ENCODE assay signal across 9 cellular contexts in the genomic region with DNA sequence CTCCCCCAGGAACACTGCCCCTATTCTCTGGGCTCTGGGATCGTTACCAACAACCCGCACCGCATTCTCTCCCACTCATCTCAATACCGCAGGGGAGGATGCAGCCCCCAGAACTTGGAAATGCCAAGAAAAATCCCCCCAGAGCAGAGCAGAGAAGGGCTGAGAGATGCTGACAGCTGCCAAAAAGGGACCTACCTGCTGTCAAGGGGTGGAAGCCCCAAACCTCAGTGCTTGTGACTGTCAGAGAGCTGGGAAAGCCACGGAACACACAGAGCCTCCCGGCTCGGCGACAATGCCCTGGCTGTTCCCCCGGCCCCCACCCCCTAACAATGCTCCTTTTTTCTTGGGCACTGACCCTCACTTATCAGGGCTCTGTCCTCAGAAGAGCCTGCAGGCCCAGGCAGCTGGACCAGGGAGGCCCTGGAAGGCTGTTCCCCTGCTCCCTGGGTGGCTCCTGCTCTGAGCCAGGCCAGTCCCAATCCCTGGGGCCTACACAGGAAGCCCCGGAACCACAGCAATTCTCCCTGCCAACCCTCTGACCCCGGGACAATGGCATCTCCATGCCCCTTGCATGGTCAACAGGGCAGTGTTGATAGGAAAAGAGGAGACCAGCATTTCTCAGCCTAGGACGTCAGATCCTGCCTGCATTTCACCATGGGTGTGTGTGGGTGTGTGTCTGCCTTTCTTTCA.
DNase-seq lines count a peak whose midpoint lies in the region; ATAC-seq and TF ChIP-seq lines count a peak whose summit lies in the region.
"Had no signal": no experiment of that assay in that cellular context is flagged by ENCODE, and none has a peak within 500 bp of the region (broad histone marks: within the 10 kb centered on the region; RNA-seq: fewer than 3 reads in every experiment).

No MANE protein-coding gene starts in this region.

- peak overlapping the region; percentile 84 for H3K27ac Mint-ChIP-seq in MCF 10A (ENCODE audit: low read depth, unreplicated experiment)
- peak overlapping the region; percentile 60 for H3K27ac Mint-ChIP-seq in stimulated activated effector memory CD8-positive, alpha-beta T cell treated with anti-CD3 and anti-CD28 coated beads, Interleukin-12 subunit alpha, Interleukin-12 subunit beta, amount 100 ng/mL, for 72 hours

- H3K9ac ChIP-seq in HUES48 (ENCODE audit: low read depth, low read length) = no peak overlapping the region

- no peaks in the 10 kb centered on the region for H3K27me3 Mint-ChIP-seq in MCF 10A (ENCODE audit: insufficient read depth, unreplicated experiment)

- H3K9me3 ChIP-seq in HUES48 (ENCODE audit: control insufficient read depth, insufficient read depth, low read length) = no peaks in the 10 kb centered on the region

- no peaks in the 10 kb centered on the region for H3K27me3 ChIP-seq in HUES48 (ENCODE audit: control insufficient read depth, insufficient read depth, low read length)

- H3K36me3 ChIP-seq in HUES48 (ENCODE audit: control insufficient read depth, insufficient read depth, low read length) = no peaks in the 10 kb centered on the region

- DNase-seq in MCF 10A (ENCODE audit: unreplicated experiment) (peak; percentile 58), hypothalamus (lab: John Stamatoyannopoulos, UW) (peak in 48 of 51 donors; percentile 50 to 99 (median 86)), T-helper 2 cell (no peak), NCI-H1092 (lab: John Stamatoyannopoulos, UW) (no peak), SK-N-DZ (ENCODE audit: low spot score) (no peak), NCI-H1436 treated with DMSO at 0.1 percent for 48 hours (lab: John Stamatoyannopoulos, UW) (no peak)
- DNase-seq in stimulated activated effector memory CD8-positive, alpha-beta T cell treated with anti-CD3 and anti-CD28 coated beads, Interleukin-12 subunit alpha, Interleukin-12 subunit beta, amount 100 ng/mL, for 72 hours (ENCODE audit: low spot score in 2 of 2) = no peak
- DNase-seq: NCI-H187 had no signal

- CTCF ChIA-PET in MCF 10A (lab: Yijun Ruan, JAX) = interaction anchor here (0.6 to 1.0 kb wide), 5 partner anchors 26 to 1547 kb away, joined by 3 read pairs; no protein-coding TSS in a partner anchor

- H3K4me3 ChIP-seq in HUES48 (ENCODE audit: low read depth, low read length) = no peak overlapping the region

- no TSS peak for BruUV-seq in MCF 10A (replicated peaks; lab: Mats Ljungman, UMichigan)

- H3K4me1 ChIP-seq in HUES48 (ENCODE audit: control insufficient read depth, insufficient read depth, low read length) = peaks cover 67% of the 10 kb centered on the region

- no peak for TF ChIP-seq CTCF in MCF 10A (IDR thresholded peaks at IDR 0.05; ENCODE audit: unreplicated experiment)

- peak overlapping the region; percentile 39 for H3K4me3 Mint-ChIP-seq in MCF 10A (ENCODE audit: unreplicated experiment)
- no peak overlapping the region for H3K4me3 Mint-ChIP-seq in stimulated activated effector memory CD8-positive, alpha-beta T cell treated with anti-CD3 and anti-CD28 coated beads, Interleukin-12 subunit alpha, Interleukin-12 subunit beta, amount 100 ng/mL, for 72 hours

- H3K4me1 Mint-ChIP-seq in MCF 10A (ENCODE audit: insufficient read depth, unreplicated experiment) = peaks cover 67% of the 10 kb centered on the region
- H3K4me1 Mint-ChIP-seq in stimulated activated effector memory CD8-positive, alpha-beta T cell treated with anti-CD3 and anti-CD28 coated beads, Interleukin-12 subunit alpha, Interleukin-12 subunit beta, amount 100 ng/mL, for 72 hours = peaks cover 72% of the 10 kb centered on the region

- POLR2A ChIA-PET in MCF 10A (lab: Yijun Ruan, JAX) = interaction anchor here (0.5 kb wide), 1 partner anchor 210 kb away, joined by 3 read pairs; no protein-coding TSS in a partner anchor

- ATAC-seq in stimulated activated effector memory CD8-positive, alpha-beta T cell treated with anti-CD3 and anti-CD28 coated beads, Interleukin-12 subunit alpha, Interleukin-12 subunit beta, amount 100 ng/mL, for 72 hours = no peak

- H3K36me3 Mint-ChIP-seq in MCF 10A (ENCODE audit: insufficient read depth, unreplicated experiment) = peaks cover 9% of the 10 kb centered on the region
- no peaks in the 10 kb centered on the region for H3K36me3 Mint-ChIP-seq in stimulated activated effector memory CD8-positive, alpha-beta T cell treated with anti-CD3 and anti-CD28 coated beads, Interleukin-12 subunit alpha, Interleukin-12 subunit beta, amount 100 ng/mL, for 72 hours

- intact Hi-C loops in MCF 10A (cut with micrococcal nuclease) = no loop called here

- peak overlapping the region; percentile 43 for H3K27ac ChIP-seq in HUES48 (ENCODE audit: low read depth, low read length)

- no peaks in the 10 kb centered on the region for H3K9me3 Mint-ChIP-seq in MCF 10A (ENCODE audit: unreplicated experiment)
- H3K9me3 Mint-ChIP-seq in stimulated activated effector memory CD8-positive, alpha-beta T cell treated with anti-CD3 and anti-CD28 coated beads, Interleukin-12 subunit alpha, Interleukin-12 subunit beta, amount 100 ng/mL, for 72 hours = no peaks in the 10 kb centered on the region

Comparison
In these comparisons a context has a peak if more than half of its experiments do, and no peak if none do; other contexts are left out.
1. DNase-seq: peak in MCF 10A (single experiment) and hypothalamus (48 of 51); none in stimulated activated effector memory CD8-positive, alpha-beta T cell treated with anti-CD3 and anti-CD28 coated beads, Interleukin-12 subunit alpha, Interleukin-12 subunit beta, amount 100 ng/mL, for 72 hours (0 of 2), T-helper 2 cell (0 of 5), NCI-H1092 (single experiment), SK-N-DZ (single experiment) and NCI-H1436 treated with DMSO at 0.1 percent for 48 hours (single experiment).